14 cellular contexts compared by ENCODE assay signal in the genomic region with DNA sequence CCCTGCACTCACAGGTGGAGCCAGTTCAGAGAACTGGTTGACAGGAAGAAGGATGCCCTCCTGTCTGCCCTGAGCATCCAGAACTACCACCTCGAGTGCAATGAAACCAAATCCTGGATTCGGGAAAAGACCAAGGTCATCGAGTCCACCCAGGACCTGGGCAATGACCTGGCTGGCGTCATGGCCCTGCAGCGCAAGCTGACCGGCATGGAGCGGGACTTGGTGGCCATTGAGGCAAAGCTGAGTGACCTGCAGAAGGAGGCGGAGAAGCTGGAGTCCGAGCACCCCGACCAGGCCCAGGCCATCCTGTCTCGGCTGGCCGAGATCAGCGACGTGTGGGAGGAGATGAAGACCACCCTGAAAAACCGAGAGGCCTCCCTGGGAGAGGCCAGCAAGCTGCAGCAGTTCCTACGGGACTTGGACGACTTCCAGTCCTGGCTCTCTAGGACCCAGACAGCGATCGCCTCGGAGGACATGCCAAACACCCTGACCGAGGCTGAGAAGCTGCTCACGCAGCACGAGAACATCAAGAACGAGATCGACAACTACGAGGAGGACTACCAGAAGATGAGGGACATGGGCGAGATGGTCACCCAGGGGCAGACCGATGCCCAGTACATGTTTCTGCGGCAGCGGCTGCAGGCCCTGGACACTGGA.
DNase-seq lines count a peak whose midpoint lies in the region; ATAC-seq and TF ChIP-seq lines count a peak whose summit lies in the region.
"Had no signal": no experiment of that assay in that cellular context is flagged by ENCODE, and none has a peak within 500 bp of the region (broad histone marks: within the 10 kb centered on the region; RNA-seq: fewer than 3 reads in every experiment).

No MANE protein-coding gene starts in this region.

- H3K4me3 ChIP-seq in coronary artery (peak overlapping the region; percentile 31), mesenchymal stem cell (ENCODE audit: insufficient read depth in 1 of 2, low read depth in 1 of 2, low read length in 2 of 2) (no peak overlapping the region), testis (no peak overlapping the region)
- H3K4me3 ChIP-seq: tibial nerve had no signal

- no peak overlapping the region for H3K18ac ChIP-seq in mesenchymal stem cell (ENCODE audit: low read depth in 1 of 2, low read length in 2 of 2)

- H3K9ac ChIP-seq in mesenchymal stem cell (ENCODE audit: low read length), result no peak overlapping the region

- no peak overlapping the region for H3K4ac ChIP-seq in mesenchymal stem cell (ENCODE audit: low read depth in 1 of 2, low read length in 2 of 2)

- H3K4me1 ChIP-seq in mesenchymal stem cell (ENCODE audit: control insufficient read depth, insufficient read depth, low read depth, low read length), result peaks cover 29% of the 10 kb centered on the region
- peaks cover 47% of the 10 kb centered on the region for H3K4me1 ChIP-seq in testis
- no peaks in the 10 kb centered on the region for H3K4me1 ChIP-seq in foreskin keratinocyte

- H3K79me1 ChIP-seq in mesenchymal stem cell (replicated peaks; ENCODE audit: low read length, poor library complexity, severe bottlenecking), result peaks cover 17% of the 10 kb centered on the region

- H2BK12ac ChIP-seq in mesenchymal stem cell (ENCODE audit: low read length in 2 of 2), result no peak overlapping the region

- no peak overlapping the region for H4K91ac ChIP-seq in mesenchymal stem cell (ENCODE audit: low read length)

- H3K27ac ChIP-seq in coronary artery, result peak overlapping the region in 1 of 2 donors; percentile 62
- no peak overlapping the region for H3K27ac ChIP-seq in mesenchymal stem cell (ENCODE audit: low read length, poor library complexity, severe bottlenecking)
- peak overlapping the region; percentile 10 to 58 for H3K27ac ChIP-seq in testis
- H3K27ac ChIP-seq in foreskin keratinocyte, result no peak overlapping the region

- no peak for TF ChIP-seq POLR2A in testis (IDR thresholded peaks at IDR 0.05)

- H3K27ac Mint-ChIP-seq in activated T-cell treated with anti-CD3 and anti-CD28 coated beads, Interleukin-2, amount 50 U/mL, for 24 hours, result peak overlapping the region; percentile 4

- H3K4me3 Mint-ChIP-seq in activated T-cell treated with anti-CD3 and anti-CD28 coated beads, Interleukin-2, amount 50 U/mL, for 24 hours, result no peak overlapping the region
- H3K4me3 Mint-ChIP-seq in activated T-cell treated with anti-CD3 and anti-CD28 coated beads, Interleukin-2, amount 50 U/mL, for 4 hours, result no peak overlapping the region
- H3K4me3 Mint-ChIP-seq: mesothelial cell of epicardium had no signal

- no peak overlapping the region for H3K14ac ChIP-seq in mesenchymal stem cell (ENCODE audit: low read length in 2 of 2)

- H3K9me3 ChIP-seq in mesenchymal stem cell (ENCODE audit: control insufficient read depth, low read length) (no peaks in the 10 kb centered on the region), testis (no peaks in the 10 kb centered on the region)
- H3K9me3 ChIP-seq: tibial nerve had no signal

- H3K9me3 Mint-ChIP-seq in activated T-cell treated with anti-CD3 and anti-CD28 coated beads, Interleukin-2, amount 50 U/mL, for 24 hours, result no peaks in the 10 kb centered on the region
- no peaks in the 10 kb centered on the region for H3K9me3 Mint-ChIP-seq in activated T-cell treated with anti-CD3 and anti-CD28 coated beads, Interleukin-2, amount 50 U/mL, for 4 hours
- H3K9me3 Mint-ChIP-seq: mesothelial cell of epicardium had no signal

- no peak overlapping the region for H2BK120ac ChIP-seq in mesenchymal stem cell (ENCODE audit: low read depth, low read length)

- peaks cover 89% of the 10 kb centered on the region for H3K36me3 Mint-ChIP-seq in activated T-cell treated with anti-CD3 and anti-CD28 coated beads, Interleukin-2, amount 50 U/mL, for 24 hours (ENCODE audit: low read depth)
- H3K36me3 Mint-ChIP-seq in activated T-cell treated with anti-CD3 and anti-CD28 coated beads, Interleukin-2, amount 50 U/mL, for 4 hours (ENCODE audit: insufficient read depth), result peaks cover 57% of the 10 kb centered on the region

- H2BK5ac ChIP-seq in mesenchymal stem cell (ENCODE audit: low read depth, low read length, poor library complexity, severe bottlenecking), result no peak overlapping the region

- no peak overlapping the region for H3K23ac ChIP-seq in mesenchymal stem cell (ENCODE audit: low read length in 2 of 2)

- no peak overlapping the region for H3K4me2 ChIP-seq in mesenchymal stem cell (ENCODE audit: low read length, poor library complexity, severe bottlenecking)

- ATAC-seq in activated T-cell treated with anti-CD3 and anti-CD28 coated beads, Interleukin-2, amount 50 U/mL, for 4 hours, result no peak
- ATAC-seq in HG02885 (IDR thresholded peaks at IDR 0.05; ENCODE audit: poor library complexity, unreplicated experiment), result no peak
- no peak for ATAC-seq in foreskin keratinocyte

- peaks cover 23% of the 10 kb centered on the region for H3K4me1 Mint-ChIP-seq in activated T-cell treated with anti-CD3 and anti-CD28 coated beads, Interleukin-2, amount 50 U/mL, for 24 hours (ENCODE audit: low read depth)
- peaks cover 27% of the 10 kb centered on the region for H3K4me1 Mint-ChIP-seq in activated T-cell treated with anti-CD3 and anti-CD28 coated beads, Interleukin-2, amount 50 U/mL, for 4 hours (ENCODE audit: low read depth)

- H2AK5ac ChIP-seq in mesenchymal stem cell (ENCODE audit: low read length, severe bottlenecking), result peak overlapping the region; percentile 6

- no peak for TF ChIP-seq CTCF in coronary artery (IDR thresholded peaks at IDR 0.05)
- no peak for TF ChIP-seq CTCF in testis (IDR thresholded peaks at IDR 0.05)
- TF ChIP-seq CTCF in foreskin keratinocyte (conservative IDR thresholded peaks at IDR 0.05), result no peak

- no peak overlapping the region for H2BK15ac ChIP-seq in mesenchymal stem cell (ENCODE audit: low read depth, poor library complexity, severe bottlenecking)

- no peaks in the 10 kb centered on the region for H3K27me3 Mint-ChIP-seq in activated T-cell treated with anti-CD3 and anti-CD28 coated beads, Interleukin-2, amount 50 U/mL, for 24 hours
- no peaks in the 10 kb centered on the region for H3K27me3 Mint-ChIP-seq in activated T-cell treated with anti-CD3 and anti-CD28 coated beads, Interleukin-2, amount 50 U/mL, for 4 hours (ENCODE audit: low read depth)

- intact Hi-C loops in testis (cut with DNase I; ENCODE audit: low total_unique reads), result no loop called here

- 96% methylated on average over 30 of the region's 30 CpGs for WGBS in mesenchymal stem cell
- WGBS in testis, 2 donors, result 61 to 67% methylated on average over 29 to 30 of the region's 30 CpGs

- H3K27me3 ChIP-seq in mesenchymal stem cell (ENCODE audit: control insufficient read depth in 1 of 2, insufficient read depth in 1 of 2, low read length in 2 of 2) (no peaks in the 10 kb centered on the region), testis (no peaks in the 10 kb centered on the region), foreskin keratinocyte (no peaks in the 10 kb centered on the region)
- H3K27me3 ChIP-seq: tibial nerve had no signal

- H3K36me3 ChIP-seq in mesenchymal stem cell (ENCODE audit: control insufficient read depth in 1 of 2, insufficient read depth in 2 of 2, low read depth in 1 of 2, low read length in 2 of 2) (peaks cover 57 to 86% of the 10 kb centered on the region in 2 experiments), testis (ENCODE audit: low read depth, missing control alignments) (no peaks in the 10 kb centered on the region)

- H2AFZ ChIP-seq in mesenchymal stem cell (ENCODE audit: low read depth, low read length), result no peak overlapping the region

- H4K8ac ChIP-seq in mesenchymal stem cell (ENCODE audit: low read length), result no peak overlapping the region

- no peak for DNase-seq in activated T-cell treated with anti-CD3 and anti-CD28 coated beads, Interleukin-2, amount 50 U/mL, for 24 hours
- DNase-seq in activated T-cell treated with anti-CD3 and anti-CD28 coated beads, Interleukin-2, amount 50 U/mL, for 4 hours, result no peak
- DNase-seq in coronary artery (ENCODE audit: low spot score) (no peak), mesenchymal stem cell (no peak), testis (peak; percentile 42), foreskin keratinocyte (no peak), NCI-H526 treated with DMSO at 0.1 percent for 48 hours (lab: John Stamatoyannopoulos, UW) (no peak)
- DNase-seq: activated T-cell treated with anti-CD3 and anti-CD28 coated beads for 4 hours, NCI-H1048, NCI-H345, retina had no signal

Comparison
In these comparisons a context has a peak if more than half of its experiments do, and no peak if none do; other contexts are left out.
1. H3K27ac ChIP-seq: peak in testis (2 of 2); none in mesenchymal stem cell (single experiment) and foreskin keratinocyte (single experiment).